In the genomic region with DNA sequence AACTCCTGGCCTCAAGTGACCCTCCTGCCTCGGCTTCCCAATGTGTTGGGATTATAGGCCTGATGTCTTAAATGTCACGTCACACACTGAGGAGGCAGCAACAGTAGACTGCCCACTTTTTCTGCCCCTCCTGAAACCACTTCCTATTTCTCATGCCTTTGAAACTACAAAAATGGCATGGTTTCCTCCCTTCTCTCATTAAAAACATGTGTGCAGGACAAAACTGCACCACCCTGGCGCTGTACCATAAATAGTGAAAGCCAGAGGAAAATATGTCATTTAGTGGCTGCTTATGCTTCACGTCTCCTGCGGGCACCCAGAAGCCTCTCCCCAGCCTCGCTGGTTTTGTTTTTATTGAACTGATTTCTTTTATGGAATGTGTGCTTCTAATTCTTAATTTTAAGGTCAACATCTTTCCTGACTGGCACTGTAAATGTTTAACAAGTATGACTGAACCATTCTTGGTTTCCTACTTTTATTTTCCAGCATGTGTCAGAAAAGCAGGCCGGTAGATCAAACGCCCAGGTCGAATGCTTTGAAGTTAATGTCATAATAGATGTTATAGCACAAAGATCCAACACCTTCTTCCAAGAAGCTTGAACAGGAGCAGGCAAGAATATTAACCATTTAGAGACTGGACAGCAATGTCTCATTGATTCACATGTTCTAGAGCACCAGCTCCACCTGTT, we compare ENCODE assay signal across 10 cellular contexts. TPM values are rescaled to one million over a fixed set of nuclear protein-coding genes. Genes with fewer than 3 reads are reported as not detected.
DNase-seq lines count a peak whose midpoint lies in the region; ATAC-seq and TF ChIP-seq lines count a peak whose summit lies in the region.
"Had no signal": no experiment of that assay in that cellular context is flagged by ENCODE, and none has a peak within 500 bp of the region (broad histone marks: within the 10 kb centered on the region; RNA-seq: fewer than 3 reads in every experiment).

No MANE protein-coding gene starts in this region.

- H3K9ac ChIP-seq in Loucy (ENCODE audit: low read depth, low read length, poor library complexity, severe bottlenecking) = peak overlapping the region; percentile 38

- peaks cover 6% of the 10 kb centered on the region; the same call in 1 of the 2 replicates for H3F3A ChIP-seq in Loucy (ENCODE audit: low read depth)

- no peaks in the 10 kb centered on the region for H3K79me2 ChIP-seq in Loucy (ENCODE audit: insufficient read depth, low read length)

- H3K27me3 ChIP-seq in Loucy (ENCODE audit: insufficient read depth, low read length, poor library complexity, severe bottlenecking) (no peaks in the 10 kb centered on the region), left lung (no peaks in the 10 kb centered on the region)

- peak overlapping the region; percentile 48; the same call in 1 of the 2 replicates for H2AFZ ChIP-seq in Loucy (ENCODE audit: low read length)

- intact Hi-C loops in left lung (cut with DNase I) = no loop called here
- intact Hi-C loops in posterior vena cava (cut with DNase I) = loop anchor here in 1 of 2 donors (10.0 kb wide), 1 partner anchor 158 kb away; no protein-coding TSS in a partner anchor

- H3K9me3 ChIP-seq in Loucy (ENCODE audit: insufficient read depth, low read depth, low read length) (no peaks in the 10 kb centered on the region), left lung (no peaks in the 10 kb centered on the region)

- peak; percentile 47 for ATAC-seq in left lung

- H3K36me3 ChIP-seq in Loucy (ENCODE audit: insufficient read depth, low read length) (no peaks in the 10 kb centered on the region), left lung (no peaks in the 10 kb centered on the region)

- no peaks in the 10 kb centered on the region for H4K20me1 ChIP-seq in Loucy (ENCODE audit: insufficient read depth, low read length, poor library complexity, severe bottlenecking)

- peak; percentile 25; the same call in 1 of the 2 replicates for TF ChIP-seq CTCF in Loucy (conservative IDR thresholded peaks at IDR 0.05; ENCODE audit: low read length)
- TF ChIP-seq CTCF in astrocyte of the cerebellum (IDR thresholded peaks at IDR 0.05; ENCODE audit: low read depth, low read length, missing control alignments) = no peak
- no peak for TF ChIP-seq CTCF in left lung (IDR thresholded peaks at IDR 0.05)

- H3K4me1 ChIP-seq in Loucy (ENCODE audit: insufficient read depth, low read length, poor library complexity, severe bottlenecking) (peaks cover 56% of the 10 kb centered on the region), left lung (peaks cover 0 to 2% of the 10 kb centered on the region in 2 donors)

- no peak overlapping the region for H3K27ac ChIP-seq in left lung

- no peaks in the 10 kb centered on the region for H3K9me2 ChIP-seq in Loucy (replicated peaks; ENCODE audit: low read depth, low read length)

- peak overlapping the region; percentile 67 for H3K4me3 ChIP-seq in Loucy (ENCODE audit: low read length, poor library complexity, severe bottlenecking)
- no peak overlapping the region for H3K4me3 ChIP-seq in astrocyte of the cerebellum (ENCODE audit: low read depth, low read length)
- H3K4me3 ChIP-seq in left lung = no peak overlapping the region

- in situ Hi-C loops in astrocyte of the cerebellum (cut with HindIII; ENCODE audit: low sequenced_read_pairs) = no loop called here

- peak; percentile 90 for DNase-seq in AG20443 (ENCODE audit: low spot score)
- DNase-seq in astrocyte of the cerebellum (ENCODE audit: low read depth) = peak; percentile 77
- no peak for DNase-seq in left lung
- no peak for DNase-seq in NCI-H748 treated with DMSO at 0.1 percent for 48 hours (lab: John Stamatoyannopoulos, UW)
- no peak for DNase-seq in HPDE6-E6E7 (ENCODE audit: extremely low spot score)
- no peak for DNase-seq in medulla oblongata (ENCODE audit: extremely low spot score)
- DNase-seq in posterior vena cava (ENCODE audit: low spot score) = no peak
- DNase-seq: foreskin melanocyte, NCI-H2081 treated with DMSO at 0.1 percent for 48 hours had no signal

- peak overlapping the region; percentile 75 for H3K4me2 ChIP-seq in Loucy (ENCODE audit: low read depth, low read length, poor library complexity, severe bottlenecking)

RNA-seq across cellular contexts. Expression of a gene that starts 59.6 kb away (rescaled TPM):
- total RNA-seq in left lung (1 to 10 TPM in 1 of 2 donors, under 1 TPM in 1; 0.44 to 2.5 TPM), posterior vena cava (not detected)

Comparison
In these comparisons a context has a peak if more than half of its experiments do, and no peak if none do; other contexts are left out.
1. DNase-seq: peak in AG20443 (single experiment) and astrocyte of the cerebellum (single experiment); none in left lung (0 of 2), NCI-H748 treated with DMSO at 0.1 percent for 48 hours (single experiment), HPDE6-E6E7 (single experiment), medulla oblongata (single experiment) and posterior vena cava (single experiment).